Comparison of ENCODE assay signal across 29 cellular contexts in the genomic region with DNA sequence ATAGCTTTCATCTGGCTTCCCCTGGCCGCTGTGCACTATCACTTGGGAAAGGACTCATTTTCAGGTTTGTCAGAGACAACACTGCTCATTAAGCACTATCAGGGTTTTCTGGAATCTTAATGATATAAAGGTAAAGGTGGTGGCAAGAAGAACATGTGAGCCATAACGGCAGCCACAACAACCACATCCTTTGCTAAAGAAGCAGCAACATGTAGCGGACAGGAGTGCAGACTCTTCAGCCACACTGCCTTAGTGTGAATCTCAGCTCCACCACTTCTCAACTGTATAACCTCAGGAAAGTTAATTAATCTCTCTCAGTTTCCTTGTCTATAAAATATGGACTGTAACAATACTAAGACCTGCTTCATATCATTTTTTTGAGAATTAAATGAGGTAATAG. TPM values are rescaled to one million over a fixed set of nuclear protein-coding genes. Genes with fewer than 3 reads are reported as not detected.
DNase-seq lines count a peak whose midpoint lies in the region; ATAC-seq and TF ChIP-seq lines count a peak whose summit lies in the region.
"Had no signal": no experiment of that assay in that cellular context is flagged by ENCODE, and none has a peak within 500 bp of the region (broad histone marks: within the 10 kb centered on the region; RNA-seq: fewer than 3 reads in every experiment).

No MANE protein-coding gene starts in this region.

- no peak overlapping the region for H3K9ac ChIP-seq in DND-41 (ENCODE audit: low read depth, low read length)
- H3K9ac ChIP-seq in Karpas-422 (ENCODE audit: low read length) = no peak overlapping the region
- H3K9ac ChIP-seq: parathyroid adenoma had no signal

- H3K27ac ChIP-seq in DND-41 (ENCODE audit: low read length) (no peak overlapping the region), esophagus squamous epithelium (no peak overlapping the region), Karpas-422 (ENCODE audit: low read length) (no peak overlapping the region)
- no peak overlapping the region for H3K27ac ChIP-seq in naive thymus-derived CD4-positive, alpha-beta T cell (ENCODE audit: low read depth, low read length)
- H3K27ac ChIP-seq: A549, colonic mucosa, epithelial cell of prostate, parathyroid adenoma, SJSA1, skin epidermis, thoracic aorta, WERI-Rb-1 had no signal

- H3K36me3 ChIP-seq in DND-41 (ENCODE audit: insufficient read depth, low read length) (no peaks in the 10 kb centered on the region), esophagus squamous epithelium (no peaks in the 10 kb centered on the region), Karpas-422 (ENCODE audit: insufficient read depth, low read length) (no peaks in the 10 kb centered on the region)
- H3K36me3 ChIP-seq in naive thymus-derived CD4-positive, alpha-beta T cell (ENCODE audit: control insufficient read depth in 2 of 3, insufficient read depth in 3 of 3, low read length in 3 of 3) = no peaks in the 10 kb centered on the region
- H3K36me3 ChIP-seq: colonic mucosa, SJSA1, thoracic aorta, WERI-Rb-1 had no signal

- TF ChIP-seq POLR2A in esophagus squamous epithelium (IDR thresholded peaks at IDR 0.05) = no peak

- peak; percentile 90 for ATAC-seq in DND-41 (ENCODE audit: insufficient read depth, low read depth)
- peak; percentile 54 for ATAC-seq in naive thymus-derived CD4-positive, alpha-beta T cell
- ATAC-seq: A549 had no signal

- H3K4me1 ChIP-seq in DND-41 (ENCODE audit: insufficient read depth, low read length) (peaks cover 13% of the 10 kb centered on the region), esophagus squamous epithelium (no peaks in the 10 kb centered on the region), Karpas-422 (ENCODE audit: low read length) (no peaks in the 10 kb centered on the region)
- peaks cover 0 to 4% of the 10 kb centered on the region in 2 donors for H3K4me1 ChIP-seq in naive thymus-derived CD4-positive, alpha-beta T cell (ENCODE audit: control insufficient read depth in 2 of 2, insufficient read depth in 2 of 2, low read length in 2 of 2)
- H3K4me1 ChIP-seq: A549, colonic mucosa, parathyroid adenoma, SJSA1 had no signal

- no peak overlapping the region for H3K4me3 Mint-ChIP-seq in activated CD4-positive, alpha-beta T cell treated with anti-CD3 and anti-CD28 coated beads, Interleukin-2, amount 10 ng/mL, durations not matched to agents 7 days and 5 days
- H3K4me3 Mint-ChIP-seq in activated CD4-positive, alpha-beta memory T cell treated with anti-CD3 and anti-CD28 coated beads, Interleukin-2, amount 10 ng/mL, durations not matched to agents 7 days and 5 days = no peak overlapping the region
- peak overlapping the region in 1 of 10 donors; percentile 28 for H3K4me3 Mint-ChIP-seq in naive thymus-derived CD4-positive, alpha-beta T cell
- H3K4me3 Mint-ChIP-seq: activated T-cell treated with anti-CD3 and anti-CD28 coated beads, Interleukin-2, amount 50 U/mL, for 4 hours; neural crest cell had no signal

- H3K27me3 ChIP-seq in DND-41 (ENCODE audit: insufficient read depth, low read length, poor library complexity) (no peaks in the 10 kb centered on the region), esophagus squamous epithelium (peaks cover 0 to 4% (median 0%) of the 10 kb centered on the region in 4 donors), Karpas-422 (ENCODE audit: low read length) (no peaks in the 10 kb centered on the region)
- H3K27me3 ChIP-seq in naive thymus-derived CD4-positive, alpha-beta T cell (ENCODE audit: control insufficient read depth in 2 of 2, insufficient read depth in 2 of 2, low read length in 2 of 2) = no peaks in the 10 kb centered on the region
- H3K27me3 ChIP-seq: colonic mucosa had no signal

- peaks cover 10% of the 10 kb centered on the region for H3K27me3 Mint-ChIP-seq in activated CD4-positive, alpha-beta T cell treated with anti-CD3 and anti-CD28 coated beads, Interleukin-2, amount 10 ng/mL, durations not matched to agents 7 days and 5 days
- H3K27me3 Mint-ChIP-seq in activated CD4-positive, alpha-beta memory T cell treated with anti-CD3 and anti-CD28 coated beads, Interleukin-2, amount 10 ng/mL, durations not matched to agents 7 days and 5 days = peaks cover 13% of the 10 kb centered on the region
- H3K27me3 Mint-ChIP-seq in naive thymus-derived CD4-positive, alpha-beta T cell = peaks cover 0 to 10% (median 0%) of the 10 kb centered on the region in 5 donors

- H3K4me2 ChIP-seq in DND-41 (ENCODE audit: insufficient read depth, low read length) = no peak overlapping the region
- H3K4me2 ChIP-seq in Karpas-422 (ENCODE audit: low read depth, low read length, poor library complexity, severe bottlenecking) = no peak overlapping the region
- H3K4me2 ChIP-seq: A549 had no signal

- DNase-seq in activated CD4-positive, alpha-beta T cell treated with anti-CD3 and anti-CD28 coated beads, Interleukin-2, amount 10 ng/mL, durations not matched to agents 7 days and 5 days = peak; percentile 41
- DNase-seq in activated CD4-positive, alpha-beta T cell treated with anti-CD3 and anti-CD28 coated beads, Interleukin-2, amount 50 U/mL, for 4 hours = no peak
- DNase-seq in DND-41 (peak; percentile 34), esophagus squamous epithelium (lab: John Stamatoyannopoulos, UW) (no peak), AG08396 (ENCODE audit: low spot score) (no peak), Karpas-422 (no peak)
- peak; percentile 46 for DNase-seq in activated CD4-positive, alpha-beta memory T cell treated with anti-CD3 and anti-CD28 coated beads, Interleukin-2, amount 10 ng/mL, durations not matched to agents 7 days and 5 days
- peak in 4 of 9 donors; percentile 0 to 26 (median 16) for DNase-seq in naive thymus-derived CD4-positive, alpha-beta T cell
- DNase-seq: activated T-cell treated with anti-CD3 and anti-CD28 coated beads, Interleukin-2, amount 50 U/mL, for 4 hours; aorta; colonic mucosa; DMS153; effector CD8-positive, alpha-beta T cell; H7; KBM-7; mammary epithelial cell; NCI-H1092 treated with DMSO at 0.1 percent for 48 hours; NCI-H1694 treated with DMSO at 0.1 percent for 48 hours; NCI-H510A; RPMI8226; stimulated activated naive CD4-positive, alpha-beta T cell treated with Interleukin-2 at 50 U/mL for 16 hours; WERI-Rb-1 had no signal

- H3K4me1 Mint-ChIP-seq in activated CD4-positive, alpha-beta T cell treated with anti-CD3 and anti-CD28 coated beads, Interleukin-2, amount 10 ng/mL, durations not matched to agents 7 days and 5 days = peaks cover 19% of the 10 kb centered on the region
- H3K4me1 Mint-ChIP-seq in activated CD4-positive, alpha-beta memory T cell treated with anti-CD3 and anti-CD28 coated beads, Interleukin-2, amount 10 ng/mL, durations not matched to agents 7 days and 5 days = peaks cover 15% of the 10 kb centered on the region
- peaks cover 4 to 25% (median 14%) of the 10 kb centered on the region in 7 donors for H3K4me1 Mint-ChIP-seq in naive thymus-derived CD4-positive, alpha-beta T cell
- H3K4me1 Mint-ChIP-seq: neural crest cell had no signal

- H3K9me3 ChIP-seq in DND-41 (ENCODE audit: insufficient read depth, low read length, severe bottlenecking) (no peaks in the 10 kb centered on the region), esophagus squamous epithelium (no peaks in the 10 kb centered on the region), Karpas-422 (ENCODE audit: low read length) (no peaks in the 10 kb centered on the region)
- no peaks in the 10 kb centered on the region for H3K9me3 ChIP-seq in naive thymus-derived CD4-positive, alpha-beta T cell (ENCODE audit: control insufficient read depth in 2 of 3, low read length in 3 of 3)
- H3K9me3 ChIP-seq: A549, colonic mucosa, SJSA1, thoracic aorta had no signal

- intact Hi-C loops in naive thymus-derived CD4-positive, alpha-beta T cell (cut with micrococcal nuclease) = no loop called here
- intact Hi-C loops in esophagus squamous epithelium (cut with DNase I) = no loop called here

- no peaks in the 10 kb centered on the region for H3K9me3 Mint-ChIP-seq in activated CD4-positive, alpha-beta T cell treated with anti-CD3 and anti-CD28 coated beads, Interleukin-2, amount 10 ng/mL, durations not matched to agents 7 days and 5 days
- H3K9me3 Mint-ChIP-seq in activated CD4-positive, alpha-beta memory T cell treated with anti-CD3 and anti-CD28 coated beads, Interleukin-2, amount 10 ng/mL, durations not matched to agents 7 days and 5 days = no peaks in the 10 kb centered on the region
- peaks cover 0 to 2% (median 0%) of the 10 kb centered on the region in 11 donors for H3K9me3 Mint-ChIP-seq in naive thymus-derived CD4-positive, alpha-beta T cell
- H3K9me3 Mint-ChIP-seq: activated T-cell treated with anti-CD3 and anti-CD28 coated beads, Interleukin-2, amount 50 U/mL, for 4 hours; neural crest cell had no signal

- no peaks in the 10 kb centered on the region for H3K36me3 Mint-ChIP-seq in activated CD4-positive, alpha-beta T cell treated with anti-CD3 and anti-CD28 coated beads, Interleukin-2, amount 10 ng/mL, durations not matched to agents 7 days and 5 days (ENCODE audit: low read depth)
- no peaks in the 10 kb centered on the region for H3K36me3 Mint-ChIP-seq in activated CD4-positive, alpha-beta memory T cell treated with anti-CD3 and anti-CD28 coated beads, Interleukin-2, amount 10 ng/mL, durations not matched to agents 7 days and 5 days (ENCODE audit: low read depth)
- H3K36me3 Mint-ChIP-seq in naive thymus-derived CD4-positive, alpha-beta T cell = no peaks in the 10 kb centered on the region

- TF ChIP-seq CTCF in DND-41 (IDR thresholded peaks at IDR 0.05; ENCODE audit: borderline replicate concordance, extremely low read depth, low read length, poor library complexity, severe bottlenecking) (no peak), esophagus squamous epithelium (IDR thresholded peaks at IDR 0.05) (no peak)

- CTCF ChIA-PET in activated CD4-positive, alpha-beta T cell treated with anti-CD3 and anti-CD28 coated beads, Interleukin-2, amount 10 ng/mL, durations not matched to agents 7 days and 5 days (lab: Charles Lee) = interaction anchor here (1.2 kb wide), 1 partner anchor 14 kb away, joined by 3 read pairs; no protein-coding TSS in a partner anchor
- CTCF ChIA-PET in activated CD4-positive, alpha-beta memory T cell treated with anti-CD3 and anti-CD28 coated beads, Interleukin-2, amount 10 ng/mL, durations not matched to agents 7 days and 5 days (lab: Charles Lee) = interaction anchor here (1.4 kb wide), 1 partner anchor 11 kb away, joined by 7 read pairs; no protein-coding TSS in a partner anchor
- CTCF ChIA-PET in naive thymus-derived CD4-positive, alpha-beta T cell (lab: Charles Lee) = no interaction called here

- H4K20me1 ChIP-seq in DND-41 (ENCODE audit: insufficient read depth, low read length) = no peaks in the 10 kb centered on the region
- H4K20me1 ChIP-seq in Karpas-422 (ENCODE audit: insufficient read depth, low read depth, low read length) = no peaks in the 10 kb centered on the region

- H3K9me2 ChIP-seq in Karpas-422 (replicated peaks; ENCODE audit: insufficient read depth, low read length) = no peaks in the 10 kb centered on the region

- peak overlapping the region; percentile 25; the same call in 1 of the 2 replicates for H2AFZ ChIP-seq in DND-41 (ENCODE audit: low read depth, low read length)
- no peak overlapping the region for H2AFZ ChIP-seq in Karpas-422 (ENCODE audit: low read length)
- H2AFZ ChIP-seq: parathyroid adenoma had no signal

- H3K27ac Mint-ChIP-seq in activated CD4-positive, alpha-beta T cell treated with anti-CD3 and anti-CD28 coated beads, Interleukin-2, amount 10 ng/mL, durations not matched to agents 7 days and 5 days = no peak overlapping the region
- H3K27ac Mint-ChIP-seq in activated CD4-positive, alpha-beta memory T cell treated with anti-CD3 and anti-CD28 coated beads, Interleukin-2, amount 10 ng/mL, durations not matched to agents 7 days and 5 days = no peak overlapping the region
- H3K27ac Mint-ChIP-seq in naive thymus-derived CD4-positive, alpha-beta T cell = peak overlapping the region in 1 of 9 donors; percentile 5

- H3K4me3 ChIP-seq in DND-41 (ENCODE audit: low read depth in 1 of 2, low read length in 2 of 2) = no peak overlapping the region
- H3K4me3 ChIP-seq in naive thymus-derived CD4-positive, alpha-beta T cell (ENCODE audit: low read length) = no peak overlapping the region
- H3K4me3 ChIP-seq in esophagus squamous epithelium = no peak overlapping the region
- H3K4me3 ChIP-seq in Karpas-422 (ENCODE audit: low read length) = no peak overlapping the region
- H3K4me3 ChIP-seq: A549, colonic mucosa, SJSA1, skin epidermis, thoracic aorta had no signal

- POLR2A ChIA-PET in activated CD4-positive, alpha-beta T cell treated with anti-CD3 and anti-CD28 coated beads, Interleukin-2, amount 10 ng/mL, durations not matched to agents 7 days and 5 days (lab: Charles Lee) = no interaction called here
- POLR2A ChIA-PET in activated CD4-positive, alpha-beta memory T cell treated with anti-CD3 and anti-CD28 coated beads, Interleukin-2, amount 10 ng/mL, durations not matched to agents 7 days and 5 days (lab: Charles Lee) = no interaction called here
- POLR2A ChIA-PET in naive thymus-derived CD4-positive, alpha-beta T cell (lab: Charles Lee) = interaction anchor here (1.3 kb wide), 1 partner anchor 24 kb away, joined by 3 read pairs; a partner anchor contains a TSS

- H3K79me2 ChIP-seq in DND-41 (ENCODE audit: insufficient read depth, low read length) = no peaks in the 10 kb centered on the region
- H3K79me2 ChIP-seq in Karpas-422 (ENCODE audit: low read length) = no peaks in the 10 kb centered on the region
- H3K79me2 ChIP-seq: parathyroid adenoma had no signal

- WGBS in esophagus squamous epithelium, 2 donors = 75 to 87% methylated on average over 3 of the region's 3 CpGs

RNA-seq across cellular contexts. Expression of a gene that starts 24.1 kb away (rescaled TPM):
- total RNA-seq in activated CD4-positive, alpha-beta T cell treated with anti-CD3 and anti-CD28 coated beads, Interleukin-2, amount 10 ng/mL, durations not matched to agents 7 days and 5 days = 1 to 10 TPM; 8.1 to 8.7 TPM
- 1 to 10 TPM; 6.7 to 7.7 TPM for total RNA-seq in activated CD4-positive, alpha-beta memory T cell treated with anti-CD3 and anti-CD28 coated beads, Interleukin-2, amount 10 ng/mL, durations not matched to agents 7 days and 5 days
- 10 to 100 TPM; 10.3 to 17.5 (median 13.0) TPM for total RNA-seq in naive thymus-derived CD4-positive, alpha-beta T cell
- polyA plus RNA-seq in naive thymus-derived CD4-positive, alpha-beta T cell = under 1 TPM; 0.28 to 0.87 TPM
- total RNA-seq in esophagus squamous epithelium = 10 to 100 TPM in 1 of 4 donors, 1 to 10 TPM in 2, under 1 TPM in 1; 0.95 to 21.0 (median 4.5) TPM
- 3.8 and 23.4 TPM in 2 replicates for total RNA-seq in Karpas-422 (2014; rRNA removed; shearing (Covaris generic); ENCODE audit: low replicate concordance)

Comparison
In these comparisons a context has a peak if more than half of its experiments do, and no peak if none do; other contexts are left out.
1. DNase-seq: peak in activated CD4-positive, alpha-beta T cell treated with anti-CD3 and anti-CD28 coated beads, Interleukin-2, amount 10 ng/mL, durations not matched to agents 7 days and 5 days (single experiment), DND-41 (single experiment) and activated CD4-positive, alpha-beta memory T cell treated with anti-CD3 and anti-CD28 coated beads, Interleukin-2, amount 10 ng/mL, durations not matched to agents 7 days and 5 days (single experiment); none in activated CD4-positive, alpha-beta T cell treated with anti-CD3 and anti-CD28 coated beads, Interleukin-2, amount 50 U/mL, for 4 hours (0 of 2), esophagus squamous epithelium (single experiment), AG08396 (single experiment) and Karpas-422 (single experiment).